Comparison of ENCODE assay signal across 23 cellular contexts in the genomic region with DNA sequence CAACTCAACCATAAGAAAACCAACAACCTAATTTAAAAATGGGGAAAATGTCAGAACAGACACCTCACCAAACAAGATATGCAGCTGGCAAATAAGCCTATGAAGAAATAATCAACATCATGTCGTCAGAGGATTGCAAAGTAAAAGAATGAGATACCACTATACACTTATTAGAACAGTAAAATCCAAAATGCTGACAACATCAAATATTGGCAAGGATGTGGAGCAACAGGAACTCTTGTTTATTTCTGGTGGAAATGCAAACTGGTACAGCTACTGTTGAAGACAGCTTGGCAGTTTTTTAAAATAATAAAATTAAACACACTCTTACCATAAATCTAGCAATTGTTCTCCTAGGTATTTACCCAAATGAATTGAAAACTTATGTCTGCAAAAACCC.
"Had no signal": no experiment of that assay in that cellular context is flagged by ENCODE, and none has a peak within 500 bp of the region (broad histone marks: within the 10 kb centered on the region; RNA-seq: fewer than 3 reads in every experiment).

No MANE protein-coding gene starts in this region.

- H3K4me1 ChIP-seq: colonic mucosa, esophagus muscularis mucosa, foreskin keratinocyte, gastroesophageal sphincter, heart left ventricle, left lung, lower lobe of right lung had no signal

- H3K27me3 ChIP-seq: colonic mucosa, esophagus muscularis mucosa, foreskin keratinocyte, left lung had no signal

- H3K27ac ChIP-seq: colonic mucosa, epithelial cell of prostate, esophagus muscularis mucosa, foreskin keratinocyte, gastroesophageal sphincter, heart left ventricle, left lung, lower lobe of right lung had no signal

- H3K9me3 ChIP-seq: colonic mucosa, left lung, lower lobe of right lung, mucosa of descending colon had no signal

- H3K4me3 ChIP-seq: colonic mucosa, esophagus muscularis mucosa, gastroesophageal sphincter, heart left ventricle, left lung, lower lobe of right lung, mucosa of descending colon had no signal

- ATAC-seq: effector memory CD8-positive, alpha-beta T cell; foreskin keratinocyte; gastroesophageal sphincter; heart left ventricle; left cardiac atrium; left lung; left ventricle myocardium superior; lower lobe of right lung; mucosa of descending colon had no signal

- DNase-seq: colonic mucosa; cortex of kidney; effector CD8-positive, alpha-beta T cell; effector memory CD8-positive, alpha-beta T cell; endodermal cell; erythroblast; foreskin keratinocyte; heart left ventricle; hippocampal formation; left cardiac atrium; left lung; left ventricle myocardium superior; lower lobe of right lung; mesenchymal stem cell; mucosa of descending colon; naive B cell had no signal

- FAIRE-seq: endometrium, frontal cortex, islet of Langerhans, keratinocyte had no signal

- H3K36me3 ChIP-seq: colonic mucosa, esophagus muscularis mucosa, gastroesophageal sphincter, heart left ventricle, left lung, lower lobe of right lung had no signal
